Comparison of ENCODE assay signal across 36 cellular contexts in genomic region chrX:100964362-100964761, GRCh38. TPM values are rescaled to one million over a fixed set of nuclear protein-coding genes. Genes with fewer than 3 reads are reported as not detected.
"Had no signal": no experiment of that assay in that cellular context is flagged by ENCODE, and none has a peak within 500 bp of the region (broad histone marks: within the 10 kb centered on the region; RNA-seq: fewer than 3 reads in every experiment).

No MANE protein-coding gene starts in this region.

- H3K27ac ChIP-seq: Peyer's patch, RWPE1 had no signal

- H3K27me3 ChIP-seq: Peyer's patch had no signal

- H3K36me3 Mint-ChIP-seq: activated CD4-positive, alpha-beta memory T cell treated with anti-CD3 and anti-CD28 coated beads for 36 hours; activated naive CD4-positive, alpha-beta T cell treated with anti-CD3 and anti-CD28 coated beads, Interleukin-2, amount 10 ng/mL, durations not matched to agents 7 days and 5 days; activated naive CD8-positive, alpha-beta T cell; brain had no signal

- H3K4me3 ChIP-seq: Peyer's patch had no signal

- H3K4me1 ChIP-seq: Peyer's patch had no signal

- H3K4me3 Mint-ChIP-seq: activated B cell treated with CpG ODN at 0.5 μM for 24 hours; activated CD4-positive, alpha-beta memory T cell treated with anti-CD3 and anti-CD28 coated beads for 36 hours; activated naive CD4-positive, alpha-beta T cell treated with anti-CD3 and anti-CD28 coated beads, Interleukin-2, amount 10 ng/mL, durations not matched to agents 7 days and 5 days; activated naive CD8-positive, alpha-beta T cell; activated naive CD8-positive, alpha-beta T cell treated with anti-CD3 and anti-CD28 coated beads, Interleukin-2, amount 50 U/mL, for 24 hours; activated T-cell treated with anti-CD3 and anti-CD28 coated beads, Interleukin-2, amount 50 U/mL, for 4 hours; activated T-helper 1 cell treated with anti-CD3 and anti-CD28 coated beads, Interleukin-12 subunit alpha, Interleukin-12 subunit beta, Interleukin-2, Interleukin-4 antibody, amounts not matched to agents 30 ng/mL and 10 ng/mL and 1 ng/mL, durations not matched to agents 14 hours and 24 hours and 36 hours; brain had no signal

- DNase-seq: activated B cell treated with CpG ODN at 0.5 μM for 24 hours; activated CD4-positive, alpha-beta memory T cell treated with anti-CD3 and anti-CD28 coated beads for 36 hours; activated CD4-positive, alpha-beta T cell treated with anti-CD3 and anti-CD28 coated beads for 4 hours; activated CD4-positive, alpha-beta T cell treated with anti-CD3 and anti-CD28 coated beads, Interleukin-2, amount 50 U/mL, for 1 hour; activated CD4-positive, CD25-positive, alpha-beta regulatory T cell treated with anti-CD3 and anti-CD28 coated beads, Interleukin-2, amount 50 U/mL, for 72 hours; activated CD8-positive, alpha-beta memory T cell treated with anti-CD3 and anti-CD28 coated beads, Interleukin-2, amount 50 U/mL, for 4 hours; activated effector memory CD4-positive, alpha-beta T cell treated with Interleukin-2 at 50 U/mL for 16 hours; activated naive CD4-positive, alpha-beta T cell treated with anti-CD3 and anti-CD28 coated beads, Interleukin-2, amount 10 ng/mL, durations not matched to agents 7 days and 5 days; activated naive CD8-positive, alpha-beta T cell treated with anti-CD3 and anti-CD28 coated beads, Interleukin-2, amount 50 U/mL, for 24 hours; activated T-cell treated with anti-CD3 and anti-CD28 coated beads for 4 hours; activated T-cell treated with anti-CD3 and anti-CD28 coated beads, Interleukin-2, amount 50 U/mL, for 4 hours; anterior cingulate cortex; caudate nucleus; cerebellar nuclear complex; Karpas-422; NCI-H1105; NCI-H1417 treated with DMSO at 0.1 percent for 48 hours; NCI-H1930; NCI-H2081 treated with DMSO at 0.1 percent for 48 hours; NCI-H226; NCI-H446 treated with DMSO at 0.1 percent for 48 hours; NCI-H524; NCI-H69; PC-3; Peyer's patch; SIG-M5; T1000 had no signal

- H3K36me3 ChIP-seq: Peyer's patch had no signal

- H3K27me3 Mint-ChIP-seq: activated B cell treated with CpG ODN at 0.5 μM for 24 hours; activated CD4-positive, alpha-beta memory T cell treated with anti-CD3 and anti-CD28 coated beads for 36 hours; activated naive CD4-positive, alpha-beta T cell treated with anti-CD3 and anti-CD28 coated beads, Interleukin-2, amount 10 ng/mL, durations not matched to agents 7 days and 5 days; activated naive CD8-positive, alpha-beta T cell; activated naive CD8-positive, alpha-beta T cell treated with anti-CD3 and anti-CD28 coated beads, Interleukin-2, amount 50 U/mL, for 24 hours; brain had no signal

- H3K9me3 ChIP-seq: Peyer's patch had no signal

- H3K9me3 Mint-ChIP-seq: activated B cell treated with CpG ODN at 0.5 μM for 24 hours; activated CD4-positive, alpha-beta memory T cell treated with anti-CD3 and anti-CD28 coated beads for 36 hours; activated naive CD4-positive, alpha-beta T cell treated with anti-CD3 and anti-CD28 coated beads, Interleukin-2, amount 10 ng/mL, durations not matched to agents 7 days and 5 days; activated naive CD8-positive, alpha-beta T cell treated with anti-CD3 and anti-CD28 coated beads, Interleukin-2, amount 50 U/mL, for 24 hours; activated T-cell treated with anti-CD3 and anti-CD28 coated beads, Interleukin-2, amount 50 U/mL, for 4 hours; activated T-helper 1 cell treated with anti-CD3 and anti-CD28 coated beads, Interleukin-12 subunit alpha, Interleukin-12 subunit beta, Interleukin-2, Interleukin-4 antibody, amounts not matched to agents 30 ng/mL and 10 ng/mL and 1 ng/mL, durations not matched to agents 14 hours and 24 hours and 36 hours had no signal

- H3K27ac Mint-ChIP-seq: activated B cell treated with CpG ODN at 0.5 μM for 24 hours; activated CD4-positive, alpha-beta memory T cell treated with anti-CD3 and anti-CD28 coated beads for 36 hours; activated naive CD4-positive, alpha-beta T cell treated with anti-CD3 and anti-CD28 coated beads, Interleukin-2, amount 10 ng/mL, durations not matched to agents 7 days and 5 days; activated naive CD8-positive, alpha-beta T cell; activated naive CD8-positive, alpha-beta T cell treated with anti-CD3 and anti-CD28 coated beads, Interleukin-2, amount 50 U/mL, for 24 hours; activated T-helper 1 cell treated with anti-CD3 and anti-CD28 coated beads, Interleukin-12 subunit alpha, Interleukin-12 subunit beta, Interleukin-2, Interleukin-4 antibody, amounts not matched to agents 30 ng/mL and 10 ng/mL and 1 ng/mL, durations not matched to agents 14 hours and 24 hours and 36 hours; brain had no signal

- H3K4me1 Mint-ChIP-seq: activated B cell treated with CpG ODN at 0.5 μM for 24 hours; activated naive CD4-positive, alpha-beta T cell treated with anti-CD3 and anti-CD28 coated beads, Interleukin-2, amount 10 ng/mL, durations not matched to agents 7 days and 5 days; activated naive CD8-positive, alpha-beta T cell treated with anti-CD3 and anti-CD28 coated beads, Interleukin-2, amount 50 U/mL, for 24 hours; brain had no signal

- ATAC-seq: activated naive CD8-positive, alpha-beta T cell treated with anti-CD3 and anti-CD28 coated beads, Interleukin-2, amount 50 U/mL, for 24 hours; activated T-cell treated with anti-CD3 and anti-CD28 coated beads, Interleukin-2, amount 50 U/mL, for 4 hours; PC-3; Right ventricle myocardium inferior had no signal

RNA-seq across cellular contexts. Expression of gene ARL13A, which starts 5.1 kb away (rescaled TPM):
- total RNA-seq: activated B cell treated with CpG ODN at 0.5 μM for 24 hours; activated CD4-positive, alpha-beta memory T cell treated with anti-CD3 and anti-CD28 coated beads for 36 hours; activated T-cell treated with anti-CD3 and anti-CD28 coated beads, Interleukin-2, amount 50 U/mL, for 4 hours; activated T-helper 1 cell treated with anti-CD3 and anti-CD28 coated beads, Interleukin-12 subunit alpha, Interleukin-12 subunit beta, Interleukin-2, Interleukin-4 antibody, amounts not matched to agents 30 ng/mL and 10 ng/mL and 1 ng/mL, durations not matched to agents 14 hours and 24 hours and 36 hours; bronchial epithelial cell; MCF 10A; PC-3; Peyer's patch; Right ventricle myocardium inferior; T-helper 1 cell treated with Interleukin-12 subunit alpha and Interleukin-12 subunit beta and Interleukin-4 antibody, amounts not matched to agents 30 ng/mL and 1 ng/mL, for 36 hours; T-helper 2 cell treated with Interferon-gamma antibody and Interleukin-4, amounts not matched to agents 100 ng/mL and 5 ng/mL, for 36 hours had no signal

RNA-seq across cellular contexts. Expression of gene XKRX, which starts 35.6 kb away (rescaled TPM):
- total RNA-seq: Right ventricle myocardium inferior; T-helper 2 cell treated with Interferon-gamma antibody and Interleukin-4, amounts not matched to agents 100 ng/mL and 5 ng/mL, for 36 hours had no signal
